ENCODE assay signal across 11 cellular contexts in genomic region chr1:243525085-243525487, GRCh38.
DNase-seq lines count a peak whose midpoint lies in the region; ATAC-seq, FAIRE-seq and TF ChIP-seq lines count a peak whose summit lies in the region.
"Had no signal": no experiment of that assay in that cellular context is flagged by ENCODE, and none has a peak within 500 bp of the region (broad histone marks: within the 10 kb centered on the region; RNA-seq: fewer than 3 reads in every experiment).

No MANE protein-coding gene starts in this region.

- no peaks in the 10 kb centered on the region for H3K9me3 ChIP-seq in PC-3 (ENCODE audit: low read length)
- H3K9me3 ChIP-seq in H1 (ENCODE audit: insufficient read depth in 2 of 2, low read depth in 1 of 2, low read length in 1 of 2), result 0 out of 4 replicates have a peak, but pooled peaks cover 0 to 4% of the 10 kb centered on the region in 2 experiments
- H3K9me3 ChIP-seq: neutrophil had no signal

- no peak overlapping the region for H3K56ac ChIP-seq in H1 (replicated peaks; ENCODE audit: insufficient read length, low read depth, low read length)

- H3K4me1 ChIP-seq in PC-3 (ENCODE audit: insufficient read depth, low read length) (peaks cover 11% of the 10 kb centered on the region), H1 (replicated peaks in 1 of 4; ENCODE audit: control insufficient read depth in 3 of 4, insufficient read depth in 4 of 4, low read length in 3 of 4) (no peaks in the 10 kb centered on the region)

- H3K4me3 ChIP-seq in PC-3 (ENCODE audit: low read length) (no peak overlapping the region), H1 (ENCODE audit: extremely low read depth in 1 of 4, insufficient read depth in 2 of 4, low read depth in 3 of 4, low read length in 4 of 4) (no peak overlapping the region)

- H3K18ac ChIP-seq in H1 (ENCODE audit: extremely low read depth, low read length), result no peak overlapping the region

- peak overlapping the region; percentile 35 for H3K27ac Mint-ChIP-seq in neural crest cell (ENCODE audit: unreplicated experiment)
- no peak overlapping the region for H3K27ac Mint-ChIP-seq in glutamatergic neuron (ENCODE audit: unreplicated experiment)

- no peak overlapping the region for H3K4me3 Mint-ChIP-seq in neural crest cell
- no peak overlapping the region for H3K4me3 Mint-ChIP-seq in glutamatergic neuron (ENCODE audit: unreplicated experiment)

- H3K9ac ChIP-seq in PC-3 (ENCODE audit: low read length) (peak overlapping the region; percentile 2; the same call in 1 of the 2 replicates), H1 (replicated peaks in 1 of 4; ENCODE audit: extremely low read depth in 1 of 4, low read depth in 3 of 4, low read length in 3 of 4) (no peak overlapping the region)

- H3K36me3 Mint-ChIP-seq in neural crest cell (ENCODE audit: low read depth), result peaks cover 7% of the 10 kb centered on the region
- peaks cover 12% of the 10 kb centered on the region for H3K36me3 Mint-ChIP-seq in glutamatergic neuron (ENCODE audit: unreplicated experiment)

- no peak overlapping the region for H3K23ac ChIP-seq in H1 (ENCODE audit: insufficient read length)

- no peak for TF ChIP-seq CTCF in PC-3 (conservative IDR thresholded peaks at IDR 0.05; ENCODE audit: low read depth, low read length)
- no peak for TF ChIP-seq CTCF in H1 (IDR thresholded peaks at IDR 0.05; ENCODE audit: control extremely low read depth in 1 of 3, insufficient read depth in 1 of 3, low read depth in 1 of 3, low read length in 3 of 3)
- TF ChIP-seq CTCF in neural crest cell (conservative IDR thresholded peaks at IDR 0.05), result no peak
- TF ChIP-seq CTCF in glutamatergic neuron (IDR thresholded peaks at IDR 0.05; ENCODE audit: partially characterized antibody, unreplicated experiment), result no peak

- 91% methylated on average over 2 of the region's 2 CpGs; no CpG with 5 or more reads in 1 of the 2 experiments for WGBS in H1 (ENCODE audit: extremely low coverage in 1 of 2, insufficient coverage in 1 of 2, insufficient read length in 1 of 2, insufficient replicate concordance in 2 of 2, low coverage in 1 of 2, low lambda C conversion rate in 2 of 2, missing lambda C conversion rate in 1 of 2), 2 experiments

- no peak overlapping the region for H4K91ac ChIP-seq in H1 (replicated peaks; ENCODE audit: insufficient read length, low read length)

- ATAC-seq in PC-3, result peak; percentile 89

- no peaks in the 10 kb centered on the region for H3F3A ChIP-seq in PC-3 (ENCODE audit: low read length, unreplicated experiment)

- H2BK12ac ChIP-seq in H1 (ENCODE audit: low read depth, low read length), result no peak overlapping the region

- H3K27me3 ChIP-seq in PC-3 (ENCODE audit: low read length), result no peaks in the 10 kb centered on the region
- H3K27me3 ChIP-seq in H1 (replicated peaks in 1 of 4; ENCODE audit: control insufficient read depth in 3 of 4, extremely low read depth in 1 of 4, insufficient read depth in 3 of 4, low read length in 3 of 4), result no peaks in the 10 kb centered on the region
- H3K27me3 ChIP-seq: neutrophil had no signal

- CTCF ChIA-PET in PC-3 (lab: Charles Lee) (interaction anchor here (1.4 kb wide), 1 partner anchor 181 kb away, joined by 16 read pairs; no protein-coding TSS in a partner anchor), H1 (lab: Charles Lee; ENCODE audit: partially characterized antibody) (interaction anchor here (0.6 to 0.8 kb wide), 2 partner anchors 12 to 19 kb away, joined by 3 to 4 read pairs; no protein-coding TSS in a partner anchor)

- no peak overlapping the region for H2BK20ac ChIP-seq in H1 (ENCODE audit: low read length)

- H2BK5ac ChIP-seq in H1 (ENCODE audit: low read depth, low read length), result no peak overlapping the region

- no TSS peak for BruUV-seq in PC-3 (replicated peaks; lab: Mats Ljungman, UMichigan)

- no peak overlapping the region for H3K4ac ChIP-seq in H1 (replicated peaks; ENCODE audit: insufficient read length, low read depth, low read length)

- POLR2A ChIA-PET in PC-3 (lab: Charles Lee; ENCODE audit: unreplicated experiment), result no interaction called here
- POLR2A ChIA-PET in H1 (lab: Charles Lee; ENCODE audit: partially characterized antibody), result no interaction called here

- peaks cover 6% of the 10 kb centered on the region for H3K9me3 Mint-ChIP-seq in neural crest cell
- peaks cover 1% of the 10 kb centered on the region for H3K9me3 Mint-ChIP-seq in glutamatergic neuron (ENCODE audit: unreplicated experiment)

- no peaks in the 10 kb centered on the region for H3K23me2 ChIP-seq in H1 (ENCODE audit: low read depth, low read length)

- H4K5ac ChIP-seq in H1 (ENCODE audit: insufficient read length, low read depth, low read length), result no peak overlapping the region

- no peak for FAIRE-seq in H1 (lab: Jason Lieb, UNC)

- no peak overlapping the region for H2AK5ac ChIP-seq in H1 (ENCODE audit: low read depth, low read length)

- H4K20me1 ChIP-seq in PC-3 (ENCODE audit: low read length) (no peaks in the 10 kb centered on the region), H1 (replicated peaks in 1 of 2; ENCODE audit: control insufficient read depth in 1 of 2, insufficient read depth in 2 of 2, low read length in 2 of 2) (no peaks in the 10 kb centered on the region)

- intact Hi-C loops in PC-3 (cut with micrococcal nuclease), result loop anchor here (1.0 kb wide), 1 partner anchor 38 kb away; no protein-coding TSS in a partner anchor

- no peak overlapping the region for H2BK120ac ChIP-seq in H1 (replicated peaks; ENCODE audit: low read depth, low read length)

- H2BK15ac ChIP-seq in H1 (ENCODE audit: low read length), result no peak overlapping the region

- H3K14ac ChIP-seq in H1 (ENCODE audit: insufficient read length), result no peak overlapping the region

- H3K9me2 ChIP-seq in PC-3 (replicated peaks; ENCODE audit: low read length), result no peaks in the 10 kb centered on the region

- H3K36me3 ChIP-seq in PC-3 (ENCODE audit: low read depth, low read length), result no peaks in the 10 kb centered on the region
- no peaks in the 10 kb centered on the region for H3K36me3 ChIP-seq in H1 (ENCODE audit: control insufficient read depth in 2 of 4, insufficient read depth in 4 of 4, low read length in 3 of 4)
- H3K36me3 ChIP-seq: neutrophil had no signal

- no peak for TF ChIP-seq POLR2A in H1 (IDR thresholded peaks at IDR 0.05; ENCODE audit: control extremely low read depth in 1 of 2, low read depth in 2 of 2, low read length in 2 of 2)

- H3K79me2 ChIP-seq in PC-3 (ENCODE audit: low read length) (no peaks in the 10 kb centered on the region), H1 (ENCODE audit: control insufficient read depth in 1 of 2, insufficient read depth in 2 of 2, low read length in 2 of 2) (no peaks in the 10 kb centered on the region)

- peak overlapping the region; percentile 35 for H3K4me2 ChIP-seq in PC-3 (ENCODE audit: low read length)
- H3K4me2 ChIP-seq in H1 (ENCODE audit: insufficient read depth in 1 of 2, low read depth in 2 of 2, low read length in 2 of 2), result no peak overlapping the region

- H3K4me1 Mint-ChIP-seq in neural crest cell, result peaks cover 17% of the 10 kb centered on the region
- no peaks in the 10 kb centered on the region for H3K4me1 Mint-ChIP-seq in glutamatergic neuron (ENCODE audit: low read depth, unreplicated experiment)

- H3K27ac ChIP-seq in PC-3 (ENCODE audit: low read length) (peak overlapping the region; percentile 60), H1 (ENCODE audit: low read depth, low read length) (no peak overlapping the region)
- H3K27ac ChIP-seq: neutrophil had no signal

- no peaks in the 10 kb centered on the region for H3K79me1 ChIP-seq in H1 (ENCODE audit: low read depth, low read length)

- H3K27me3 Mint-ChIP-seq in neural crest cell (ENCODE audit: low read depth) (no peaks in the 10 kb centered on the region), glutamatergic neuron (ENCODE audit: unreplicated experiment) (peaks cover 2% of the 10 kb centered on the region)

- no peak for TF ChIP-seq EP300 in H1 (IDR thresholded peaks at IDR 0.05; ENCODE audit: borderline replicate concordance in 1 of 2, low read depth in 2 of 2, low read length in 2 of 2)

- H2AFZ ChIP-seq in PC-3 (ENCODE audit: low read length) (peak overlapping the region; percentile 26; the same call in 1 of the 2 replicates), H1 (ENCODE audit: low read length) (no peak overlapping the region)

- H4K8ac ChIP-seq in H1 (ENCODE audit: extremely low read depth, insufficient read depth, low read length), result no peak overlapping the region

- DNase-seq in DMS53 (lab: John Stamatoyannopoulos, UW), result peak; percentile 74
- DNase-seq in PC-3, result peak; percentile 88
- no peak for DNase-seq in H1 (ENCODE audit: low read depth in 1 of 2, low spot score in 2 of 2)
- no peak for DNase-seq in neural crest cell (ENCODE audit: low read depth, low spot score)
- DNase-seq in activated T-cell treated with anti-CD3 and anti-CD28 coated beads for 4 hours, result no peak
- DNase-seq in NCI-H187 treated with DMSO at 0.1 percent for 48 hours (lab: John Stamatoyannopoulos, UW), result no peak
- DNase-seq in glutamatergic neuron, result no peak
- no peak for DNase-seq in germinal center (ENCODE audit: low spot score)
- DNase-seq: activated CD4-positive, alpha-beta T cell treated with anti-CD3 and anti-CD28 coated beads for 1 hour; NCI-H1930 had no signal

- no peak for TF ChIP-seq RAD21 in H1 (IDR thresholded peaks at IDR 0.05 in 1 of 2, conservative IDR thresholded peaks at IDR 0.05 in 1 of 2; ENCODE audit: low read depth in 2 of 2, low read length in 2 of 2)

TF ChIP-seq in H1, 55 proteins besides CTCF, POLR2A, EP300 and RAD21:
- TF ChIP-seq MAFK (IDR thresholded peaks at IDR 0.05; ENCODE audit: low read depth, low read length), result peak; percentile 35; the same call in 1 of the 2 replicates
- no peak for TF ChIP-seq BCL11A (IDR thresholded peaks at IDR 0.05; ENCODE audit: low read depth in 2 of 2, low read length in 2 of 2)
- no peak for TF ChIP-seq SP2 (IDR thresholded peaks at IDR 0.05; ENCODE audit: low read length)
- TF ChIP-seq ASH2L (IDR thresholded peaks at IDR 0.05; ENCODE audit: low read length), result no peak
- TF ChIP-seq NRF1 (IDR thresholded peaks at IDR 0.05; ENCODE audit: low read depth, low read length), result no peak

Comparison
In these comparisons a context has a peak if more than half of its experiments do, and no peak if none do; other contexts are left out.
1. DNase-seq: peak in DMS53 (single experiment) and PC-3 (single experiment); none in H1 (0 of 2), neural crest cell (single experiment), activated T-cell treated with anti-CD3 and anti-CD28 coated beads for 4 hours (single experiment), NCI-H187 treated with DMSO at 0.1 percent for 48 hours (single experiment), glutamatergic neuron (single experiment) and germinal center (single experiment).